Comparison of ENCODE assay signal across 34 cellular contexts in the genomic region with DNA sequence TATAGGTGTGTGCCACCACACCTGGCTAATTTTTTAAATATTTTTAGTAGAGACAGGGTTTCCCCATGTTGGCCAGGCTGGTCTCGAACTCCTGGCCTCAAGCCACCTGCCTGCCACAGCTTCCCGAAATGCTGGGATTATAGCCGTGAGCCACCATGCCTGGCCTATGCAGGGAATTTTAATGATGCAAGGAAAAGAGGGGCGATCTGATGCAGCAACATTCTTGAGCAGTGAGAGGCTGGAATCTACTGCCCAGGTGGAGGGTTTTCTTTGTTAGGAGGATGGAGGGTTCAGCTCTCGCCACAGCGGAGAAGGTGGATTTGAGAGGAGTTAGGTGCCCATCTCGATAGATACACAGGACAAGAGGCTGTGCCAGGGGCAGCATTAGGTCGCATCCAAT.
"Had no signal": no experiment of that assay in that cellular context is flagged by ENCODE, and none has a peak within 500 bp of the region (broad histone marks: within the 10 kb centered on the region; RNA-seq: fewer than 3 reads in every experiment).

No MANE protein-coding gene starts in this region.

- H3K36me3 Mint-ChIP-seq: brain had no signal

- H3K9me3 Mint-ChIP-seq: activated naive CD8-positive, alpha-beta T cell treated with anti-CD3 and anti-CD28 coated beads, Interleukin-2, amount 50 U/mL, for 24 hours; activated T-helper 2 cell treated with anti-CD3 and anti-CD28 coated beads, Interferon-gamma antibody, Interleukin-2, Interleukin-4, amounts not matched to agents 10 μg/mL and 5 μg/mL and 100 μg/mL, durations not matched to agents 14 hours and 24 hours and 36 hours; central memory CD8-positive, alpha-beta T cell had no signal

- H3K4me1 ChIP-seq: ascending aorta had no signal

- DNase-seq: activated B cell treated with CpG ODN at 0.5 μM for 24 hours; activated CD4-positive, alpha-beta memory T cell treated with anti-CD3 and anti-CD28 coated beads, Interleukin-2, amount 10 ng/mL, durations not matched to agents 7 days and 5 days; activated CD4-positive, alpha-beta T cell treated with anti-CD3 and anti-CD28 coated beads for 48 hours; activated CD4-positive, alpha-beta T cell treated with anti-CD3 and anti-CD28 coated beads, Interleukin-2, amount 10 ng/mL, durations not matched to agents 7 days and 5 days; activated CD4-positive, alpha-beta T cell treated with anti-CD3 and anti-CD28 coated beads, Interleukin-2, amount 50 U/mL, for 48 hours; activated CD4-positive, CD25-positive, alpha-beta regulatory T cell treated with anti-CD3 and anti-CD28 coated beads, Interleukin-2, amount 50 U/mL, for 72 hours; activated CD8-positive, alpha-beta memory T cell treated with anti-CD3 and anti-CD28 coated beads, Interleukin-2, amount 10 ng/mL, durations not matched to agents 7 days and 5 days; activated CD8-positive, alpha-beta memory T cell treated with anti-CD3 and anti-CD28 coated beads, Interleukin-2, amount 50 U/mL, for 48 hours; activated CD8-positive, alpha-beta T cell treated with anti-CD3 and anti-CD28 coated beads, Interleukin-2, amount 10 ng/mL, durations not matched to agents 7 days and 5 days; activated effector memory CD4-positive, alpha-beta T cell treated with Interleukin-2 at 50 U/mL for 16 hours; activated gamma-delta T cell; activated naive CD4-positive, alpha-beta T cell treated with anti-CD3 and anti-CD28 coated beads, Interleukin-2, amount 10 ng/mL, durations not matched to agents 7 days and 5 days; activated naive CD4-positive, alpha-beta T cell treated with Interleukin-2 at 50 U/mL for 16 hours; activated naive CD8-positive, alpha-beta T cell treated with anti-CD3 and anti-CD28 coated beads, Interleukin-2, amount 10 ng/mL, durations not matched to agents 7 days and 5 days; activated naive CD8-positive, alpha-beta T cell treated with anti-CD3 and anti-CD28 coated beads, Interleukin-2, amount 50 U/mL, for 24 hours; activated T-cell treated with anti-CD3 and anti-CD28 coated beads, Interleukin-2, amount 50 U/mL, for 24 hours; activated T-cell treated with anti-CD3 and anti-CD28 coated beads, Interleukin-2, amount 50 U/mL, for 48 hours; amygdala; anterior cingulate cortex; caudate nucleus; SW 1271; T-helper 1 cell; T-helper 2 cell; T-helper 9 cell had no signal

- H3K27me3 Mint-ChIP-seq: activated B cell treated with CpG ODN at 0.5 μM for 24 hours; activated CD4-positive, alpha-beta memory T cell treated with anti-CD3 and anti-CD28 coated beads, Interleukin-2, amount 10 ng/mL, durations not matched to agents 7 days and 5 days; activated CD8-positive, alpha-beta memory T cell treated with anti-CD3 and anti-CD28 coated beads, Interleukin-2, amount 10 ng/mL, durations not matched to agents 7 days and 5 days; activated naive CD4-positive, alpha-beta T cell treated with anti-CD3 and anti-CD28 coated beads, Interleukin-2, amount 50 U/mL, for 24 hours; activated naive CD8-positive, alpha-beta T cell; activated T-cell treated with anti-CD3 and anti-CD28 coated beads, Interleukin-2, amount 50 U/mL, for 24 hours; central memory CD8-positive, alpha-beta T cell had no signal

- H3K27ac ChIP-seq: ascending aorta, cardiac muscle cell, VCaP had no signal

- H3K4me1 Mint-ChIP-seq: activated B cell treated with CpG ODN at 0.5 μM for 24 hours; activated naive CD4-positive, alpha-beta T cell treated with anti-CD3 and anti-CD28 coated beads, Interleukin-2, amount 10 ng/mL, durations not matched to agents 7 days and 5 days; activated naive CD8-positive, alpha-beta T cell treated with anti-CD3 and anti-CD28 coated beads, Interleukin-2, amount 50 U/mL, for 24 hours; brain; central memory CD8-positive, alpha-beta T cell had no signal

- H3K9me3 ChIP-seq: ascending aorta had no signal

- H3K36me3 ChIP-seq: ascending aorta, cardiac muscle cell had no signal

- H3K27me3 ChIP-seq: ascending aorta had no signal

- H3K27ac Mint-ChIP-seq: activated B cell treated with CpG ODN at 0.5 μM for 24 hours; activated CD4-positive, alpha-beta memory T cell treated with anti-CD3 and anti-CD28 coated beads, Interleukin-2, amount 10 ng/mL, durations not matched to agents 7 days and 5 days; activated CD4-positive, alpha-beta T cell treated with anti-CD3 and anti-CD28 coated beads, Interleukin-2, amount 10 ng/mL, durations not matched to agents 7 days and 5 days; activated CD8-positive, alpha-beta memory T cell treated with anti-CD3 and anti-CD28 coated beads, Interleukin-2, amount 10 ng/mL, durations not matched to agents 7 days and 5 days; activated CD8-positive, alpha-beta T cell treated with anti-CD3 and anti-CD28 coated beads, Interleukin-2, amount 10 ng/mL, durations not matched to agents 7 days and 5 days; activated naive CD4-positive, alpha-beta T cell treated with anti-CD3 and anti-CD28 coated beads, Interleukin-2, amount 10 ng/mL, durations not matched to agents 7 days and 5 days; activated naive CD8-positive, alpha-beta T cell treated with anti-CD3 and anti-CD28 coated beads, Interleukin-2, amount 50 U/mL, for 24 hours; activated T-cell treated with anti-CD3 and anti-CD28 coated beads, Interleukin-2, amount 50 U/mL, for 24 hours; activated T-helper 2 cell treated with anti-CD3 and anti-CD28 coated beads, Interferon-gamma antibody, Interleukin-2, Interleukin-4, amounts not matched to agents 10 μg/mL and 5 μg/mL and 100 μg/mL, durations not matched to agents 14 hours and 24 hours and 36 hours; brain; T-helper 1 cell treated with Interleukin-12 subunit alpha and Interleukin-12 subunit beta and Interleukin-4 antibody, amounts not matched to agents 30 μg/mL and 1 μg/mL, for 36 hours had no signal

- H3K4me3 ChIP-seq: ascending aorta, cardiac muscle cell had no signal

- H3K4me3 Mint-ChIP-seq: activated B cell treated with CpG ODN at 0.5 μM for 24 hours; activated CD4-positive, alpha-beta memory T cell treated with anti-CD3 and anti-CD28 coated beads, Interleukin-2, amount 10 ng/mL, durations not matched to agents 7 days and 5 days; activated CD4-positive, alpha-beta T cell treated with anti-CD3 and anti-CD28 coated beads, Interleukin-2, amount 10 ng/mL, durations not matched to agents 7 days and 5 days; activated CD8-positive, alpha-beta memory T cell treated with anti-CD3 and anti-CD28 coated beads, Interleukin-2, amount 10 ng/mL, durations not matched to agents 7 days and 5 days; activated CD8-positive, alpha-beta T cell treated with anti-CD3 and anti-CD28 coated beads, Interleukin-2, amount 10 ng/mL, durations not matched to agents 7 days and 5 days; activated naive CD4-positive, alpha-beta T cell treated with anti-CD3 and anti-CD28 coated beads, Interleukin-2, amount 10 ng/mL, durations not matched to agents 7 days and 5 days; activated naive CD4-positive, alpha-beta T cell treated with anti-CD3 and anti-CD28 coated beads, Interleukin-2, amount 50 U/mL, for 24 hours; activated naive CD8-positive, alpha-beta T cell; activated naive CD8-positive, alpha-beta T cell treated with anti-CD3 and anti-CD28 coated beads, Interleukin-2, amount 10 ng/mL, durations not matched to agents 7 days and 5 days; activated naive CD8-positive, alpha-beta T cell treated with anti-CD3 and anti-CD28 coated beads, Interleukin-2, amount 50 U/mL, for 24 hours; activated T-cell treated with anti-CD3 and anti-CD28 coated beads, Interleukin-2, amount 50 U/mL, for 24 hours; brain; central memory CD8-positive, alpha-beta T cell; T-helper 1 cell treated with Interleukin-12 subunit alpha and Interleukin-12 subunit beta and Interleukin-4 antibody, amounts not matched to agents 30 μg/mL and 1 μg/mL, for 36 hours; T-helper 2 cell treated with Interferon-gamma antibody and Interleukin-4, amounts not matched to agents 5 μg/mL and 100 μg/mL, for 36 hours had no signal
